ENCODE assay signal across 12 cellular contexts in the genomic region with DNA sequence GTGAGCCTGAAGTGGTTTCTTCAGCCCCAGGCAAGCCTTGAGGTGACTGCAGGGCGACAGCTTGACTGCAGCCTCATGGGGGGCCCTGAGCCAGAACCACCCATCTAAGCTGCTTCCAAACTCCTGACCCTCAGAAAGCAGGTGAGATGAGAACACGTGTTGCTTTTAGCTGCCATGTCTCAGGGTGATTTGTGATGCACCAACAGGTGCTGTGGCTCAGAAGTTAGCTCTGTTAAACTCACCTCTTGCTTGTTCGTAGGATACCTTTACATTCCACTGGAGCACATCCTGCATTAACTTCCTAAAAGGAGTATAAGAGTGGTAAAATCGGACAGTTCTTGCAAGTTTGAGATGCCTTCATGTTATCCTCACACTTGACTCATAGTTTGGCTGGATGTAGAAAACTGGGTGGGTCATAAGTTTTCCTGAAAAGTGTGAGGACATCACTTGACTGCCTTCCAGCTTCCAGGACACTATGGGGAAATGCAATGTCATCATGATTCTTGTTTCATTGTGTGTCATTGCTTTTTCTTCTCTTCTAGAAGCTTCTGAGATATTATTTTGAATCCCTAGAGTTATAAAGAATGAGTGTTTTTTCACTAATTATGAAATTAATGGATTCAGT.
DNase-seq lines count a peak whose midpoint lies in the region; ATAC-seq and TF ChIP-seq lines count a peak whose summit lies in the region.
"Had no signal": no experiment of that assay in that cellular context is flagged by ENCODE, and none has a peak within 500 bp of the region (broad histone marks: within the 10 kb centered on the region; RNA-seq: fewer than 3 reads in every experiment).

No MANE protein-coding gene starts in this region.

- no peak overlapping the region for H3K27ac ChIP-seq in left ventricle myocardium inferior (replicated peaks)
- H3K27ac ChIP-seq in foreskin keratinocyte = no peak overlapping the region

- H3K9me3 Mint-ChIP-seq in stimulated activated naive B cell treated with anti-CD40 and anti-IgM and Interleukin-4, amounts not matched to agents 10 μg/mL and 1 μg/mL and 100 μg/mL, for 72 hours = no peaks in the 10 kb centered on the region

- H3K27me3 ChIP-seq in left ventricle myocardium inferior (ENCODE audit: low read depth) (peaks cover 32% of the 10 kb centered on the region), foreskin keratinocyte (peaks cover 16% of the 10 kb centered on the region)
- H3K27me3 ChIP-seq: stomach had no signal

- intact Hi-C loops in Right ventricle myocardium superior (cut with DNase I) = loop anchor here (10.0 kb wide), 1 partner anchor 485 kb away; no protein-coding TSS in a partner anchor
- intact Hi-C loops in left ventricle myocardium inferior (cut with micrococcal nuclease) = loop anchor here (10.0 kb wide), 2 partner anchors 55 to 475 kb away; no protein-coding TSS in a partner anchor

- no peaks in the 10 kb centered on the region for H3K9me3 ChIP-seq in left ventricle myocardium inferior (replicated peaks)
- H3K9me3 ChIP-seq: stomach had no signal

- no peaks in the 10 kb centered on the region for H3K36me3 ChIP-seq in left ventricle myocardium inferior
- H3K36me3 ChIP-seq: stomach had no signal

- H3K4me3 ChIP-seq in left ventricle myocardium inferior = no peak overlapping the region
- H3K4me3 ChIP-seq: stomach had no signal

- no peaks in the 10 kb centered on the region for H3K4me1 ChIP-seq in left ventricle myocardium inferior
- no peaks in the 10 kb centered on the region for H3K4me1 ChIP-seq in foreskin keratinocyte
- H3K4me1 ChIP-seq: stomach had no signal

- no peak overlapping the region for H3K4me3 Mint-ChIP-seq in stimulated activated naive B cell treated with anti-CD40 and anti-IgM and Interleukin-4, amounts not matched to agents 10 μg/mL and 1 μg/mL and 100 μg/mL, for 72 hours
- H3K4me3 Mint-ChIP-seq: activated naive CD8-positive, alpha-beta T cell had no signal

- no peaks in the 10 kb centered on the region for H3K36me3 Mint-ChIP-seq in stimulated activated naive B cell treated with anti-CD40 and anti-IgM and Interleukin-4, amounts not matched to agents 10 μg/mL and 1 μg/mL and 100 μg/mL, for 72 hours
- H3K36me3 Mint-ChIP-seq: activated naive CD8-positive, alpha-beta T cell had no signal

- peaks cover 6 to 16% of the 10 kb centered on the region in 2 donors for H3K27me3 Mint-ChIP-seq in stimulated activated naive B cell treated with anti-CD40 and anti-IgM and Interleukin-4, amounts not matched to agents 10 μg/mL and 1 μg/mL and 100 μg/mL, for 72 hours
- H3K27me3 Mint-ChIP-seq: activated naive CD8-positive, alpha-beta T cell had no signal

- H3K4me1 Mint-ChIP-seq in stimulated activated naive B cell treated with anti-CD40 and anti-IgM and Interleukin-4, amounts not matched to agents 10 μg/mL and 1 μg/mL and 100 μg/mL, for 72 hours = peaks cover 0 to 2% of the 10 kb centered on the region in 2 donors

- no peak for TF ChIP-seq CTCF in left ventricle myocardium inferior (IDR thresholded peaks at IDR 0.05; ENCODE audit: borderline replicate concordance)
- TF ChIP-seq CTCF in foreskin keratinocyte (conservative IDR thresholded peaks at IDR 0.05) = no peak

- ATAC-seq in Right ventricle myocardium superior (ENCODE audit: poor library complexity) = peak; percentile 22
- no peak for ATAC-seq in foreskin keratinocyte
- ATAC-seq in GM21367 (IDR thresholded peaks at IDR 0.05; ENCODE audit: unreplicated experiment) = no peak
- ATAC-seq in GM21786 (IDR thresholded peaks at IDR 0.05; ENCODE audit: unreplicated experiment) = no peak
- ATAC-seq in stimulated activated naive B cell treated with anti-CD40 and anti-IgM and Interleukin-4, amounts not matched to agents 10 μg/mL and 1 μg/mL and 100 μg/mL, for 72 hours (replicated peaks) = no peak

- DNase-seq in Right ventricle myocardium superior (no peak), left ventricle myocardium inferior (no peak), amniotic epithelial cell (ENCODE audit: low read depth) (peak; percentile 69), foreskin keratinocyte (peak; percentile 17 to 57)
- DNase-seq in effector CD8-positive, alpha-beta T cell (lab: John Stamatoyannopoulos, UW) = no peak
- DNase-seq in stimulated activated naive B cell treated with anti-CD40 and anti-IgM and Interleukin-4, amounts not matched to agents 10 μg/mL and 1 μg/mL and 100 μg/mL, for 72 hours = no peak
- DNase-seq: GDM1, SIG-M5, stomach had no signal

- no peak overlapping the region for H3K27ac Mint-ChIP-seq in stimulated activated naive B cell treated with anti-CD40 and anti-IgM and Interleukin-4, amounts not matched to agents 10 μg/mL and 1 μg/mL and 100 μg/mL, for 72 hours
- H3K27ac Mint-ChIP-seq: activated naive CD8-positive, alpha-beta T cell had no signal

Comparison
In these comparisons a context has a peak if more than half of its experiments do, and no peak if none do; other contexts are left out.
1. DNase-seq: peak in amniotic epithelial cell (single experiment) and foreskin keratinocyte (2 of 2); none in Right ventricle myocardium superior (single experiment), left ventricle myocardium inferior (single experiment), effector CD8-positive, alpha-beta T cell (single experiment) and stimulated activated naive B cell treated with anti-CD40 and anti-IgM and Interleukin-4, amounts not matched to agents 10 μg/mL and 1 μg/mL and 100 μg/mL, for 72 hours (single experiment).